ENCODE assay signal across 27 cellular contexts in the genomic region with DNA sequence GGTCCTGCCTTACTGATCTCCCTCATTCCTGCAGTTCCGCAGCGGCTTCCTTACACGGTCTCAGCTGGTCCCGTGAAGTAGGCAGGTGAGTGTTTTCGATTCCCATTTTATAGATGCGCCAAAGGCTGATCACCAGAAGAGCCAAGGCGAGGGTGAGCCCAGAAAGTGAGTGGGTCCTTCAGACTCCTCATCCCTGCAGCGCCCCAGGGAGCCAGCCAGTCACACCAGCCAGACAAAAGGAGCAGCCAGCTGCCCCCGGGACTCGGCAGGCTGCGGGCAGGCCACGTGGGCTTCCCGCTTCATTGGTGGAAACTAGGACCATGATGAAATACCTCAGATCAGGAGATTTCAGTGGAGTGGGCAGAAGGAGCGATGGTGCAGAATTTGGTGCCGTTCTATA.
"Had no signal": no experiment of that assay in that cellular context is flagged by ENCODE, and none has a peak within 500 bp of the region (broad histone marks: within the 10 kb centered on the region; RNA-seq: fewer than 3 reads in every experiment).

No MANE protein-coding gene starts in this region.

- FAIRE-seq: pancreas, urothelium cell line had no signal

- H3K4me3 Mint-ChIP-seq: activated naive CD4-positive, alpha-beta T cell treated with anti-CD3 and anti-CD28 coated beads for 36 hours; activated naive CD8-positive, alpha-beta T cell treated with anti-CD3 and anti-CD28 coated beads, Interleukin-2, amount 10 ng/mL, durations not matched to agents 7 days and 5 days; activated T-cell treated with anti-CD3 and anti-CD28 coated beads, Interleukin-2, amount 50 U/mL, for 72 hours; dendritic cell treated with granulocyte-macrophage colony-stimulating factor and Interleukin-4, amounts not matched to agents 40 ng/mL and 50 ng/mL, for 4 days; endodermal cell; naive thymus-derived CD4-positive, alpha-beta T cell; T-cell had no signal

- H3K36me3 ChIP-seq: brain microvascular endothelial cell, pancreas had no signal

- ATAC-seq: activated T-cell treated with anti-CD3 and anti-CD28 coated beads, Interleukin-2, amount 50 U/mL, for 72 hours; esophagus mucosa; heart left ventricle; naive thymus-derived CD4-positive, alpha-beta T cell; pancreas; psoas muscle; T-cell had no signal

- H3K36me3 Mint-ChIP-seq: T-cell had no signal

- H3K9me3 ChIP-seq: ascending aorta, pancreas had no signal

- H3K9me3 Mint-ChIP-seq: dendritic cell treated with granulocyte-macrophage colony-stimulating factor and Interleukin-4, amounts not matched to agents 40 ng/mL and 50 ng/mL, for 4 days; endodermal cell; T-cell had no signal

- H3K4me1 ChIP-seq: pancreas, psoas muscle had no signal

- DNase-seq: activated CD4-positive, alpha-beta T cell treated with anti-CD3 and anti-CD28 coated beads for 4 hours; activated CD4-positive, alpha-beta T cell treated with anti-CD3 and anti-CD28 coated beads, Interleukin-2, amount 50 U/mL, for 4 hours; activated effector memory CD4-positive, alpha-beta T cell treated with anti-CD3 and anti-CD28 coated beads, Interleukin-2, amount 50 U/mL, for 16 hours; activated naive CD4-positive, alpha-beta T cell treated with anti-CD3 and anti-CD28 coated beads for 36 hours; activated naive CD8-positive, alpha-beta T cell treated with anti-CD3 and anti-CD28 coated beads, Interleukin-2, amount 10 ng/mL, durations not matched to agents 7 days and 5 days; activated T-cell treated with anti-CD3 and anti-CD28 coated beads for 4 hours; activated T-cell treated with anti-CD3 and anti-CD28 coated beads, Interleukin-2, amount 50 U/mL, for 72 hours; brain microvascular endothelial cell; caudate nucleus; endodermal cell; foreskin fibroblast; left ventricle myocardium inferior; mammary epithelial cell; midbrain; naive thymus-derived CD4-positive, alpha-beta T cell; pancreas; psoas muscle; stimulated activated CD4-positive, alpha-beta T cell treated with anti-CD3 and anti-CD28 coated beads, Interleukin-2, amount 100 ng/mL, for 48 hours; stimulated activated naive CD4-positive, alpha-beta T cell treated with Interleukin-2 at 50 U/mL for 16 hours; T-cell had no signal

- H3K27me3 Mint-ChIP-seq: activated naive CD8-positive, alpha-beta T cell treated with anti-CD3 and anti-CD28 coated beads, Interleukin-2, amount 10 ng/mL, durations not matched to agents 7 days and 5 days; dendritic cell treated with granulocyte-macrophage colony-stimulating factor and Interleukin-4, amounts not matched to agents 40 ng/mL and 50 ng/mL, for 4 days; naive thymus-derived CD4-positive, alpha-beta T cell; T-cell had no signal

- H3K4me3 ChIP-seq: ascending aorta, heart left ventricle, left ventricle myocardium inferior, pancreas, psoas muscle, tibial nerve had no signal

- H3K27ac ChIP-seq: ascending aorta, brain microvascular endothelial cell, heart left ventricle, left ventricle myocardium inferior, pancreas, psoas muscle, tibial nerve, VCaP had no signal

- H3K27ac Mint-ChIP-seq: activated naive CD4-positive, alpha-beta T cell treated with anti-CD3 and anti-CD28 coated beads for 36 hours; activated naive CD8-positive, alpha-beta T cell treated with anti-CD3 and anti-CD28 coated beads, Interleukin-2, amount 10 ng/mL, durations not matched to agents 7 days and 5 days; activated T-cell treated with anti-CD3 and anti-CD28 coated beads, Interleukin-2, amount 50 U/mL, for 72 hours; dendritic cell treated with granulocyte-macrophage colony-stimulating factor and Interleukin-4, amounts not matched to agents 40 ng/mL and 50 ng/mL, for 4 days; endodermal cell; naive thymus-derived CD4-positive, alpha-beta T cell had no signal

- H3K27me3 ChIP-seq: ascending aorta, brain microvascular endothelial cell, heart left ventricle, pancreas, tibial nerve had no signal
